Comparison of ENCODE assay signal across 13 cellular contexts in genomic region chr3:29972594-29972993, GRCh38.
DNase-seq lines count a peak whose midpoint lies in the region; ATAC-seq and TF ChIP-seq lines count a peak whose summit lies in the region.
"Had no signal": no experiment of that assay in that cellular context is flagged by ENCODE, and none has a peak within 500 bp of the region (broad histone marks: within the 10 kb centered on the region; RNA-seq: fewer than 3 reads in every experiment).

No MANE protein-coding gene starts in this region.

- H3K9me3 ChIP-seq in right cardiac atrium (ENCODE audit: control insufficient read depth, low read length) (no peaks in the 10 kb centered on the region), skeletal muscle satellite cell (replicated peaks; ENCODE audit: low read length) (peaks cover 2% of the 10 kb centered on the region), PC-9 (ENCODE audit: insufficient read depth, low read depth) (no peaks in the 10 kb centered on the region)
- H3K9me3 ChIP-seq: colonic mucosa, testis had no signal

- H3K36me3 ChIP-seq in GM23338 (ENCODE audit: insufficient read depth) (no peaks in the 10 kb centered on the region), skeletal muscle satellite cell (ENCODE audit: insufficient read depth, low read length) (no peaks in the 10 kb centered on the region), PC-9 (ENCODE audit: low read depth) (no peaks in the 10 kb centered on the region)
- H3K36me3 ChIP-seq: colonic mucosa had no signal

- no peak overlapping the region for H3K9ac ChIP-seq in skeletal muscle satellite cell (ENCODE audit: low read depth, low read length)

- no peaks in the 10 kb centered on the region for H3K27me3 Mint-ChIP-seq in GM23338 (ENCODE audit: insufficient read depth, low read depth, poor library complexity)

- ATAC-seq in GM23338 = peak; percentile 72
- peak; percentile 47 to 61 for ATAC-seq in right cardiac atrium
- no peak for ATAC-seq in GM18502 (IDR thresholded peaks at IDR 0.05; ENCODE audit: poor library complexity, unreplicated experiment)

- H3K27ac ChIP-seq in GM23338 (ENCODE audit: low read depth) = peak overlapping the region; percentile 81
- H3K27ac ChIP-seq in right cardiac atrium (ENCODE audit: low read length) = no peak overlapping the region
- H3K27ac ChIP-seq in PC-9 = no peak overlapping the region
- H3K27ac ChIP-seq: colonic mucosa, testis had no signal

- BruUV-seq in PC-9 (replicated peaks; lab: Mats Ljungman, UMichigan) = no TSS peak

- peaks cover 2% of the 10 kb centered on the region; the same call in 1 of the 3 replicates for H3K9me3 Mint-ChIP-seq in GM23338

- CTCF ChIA-PET in PC-9 (lab: Charles Lee) = no interaction called here

- no peak for TF ChIP-seq CTCF in GM23338 (conservative IDR thresholded peaks at IDR 0.05; ENCODE audit: low read depth in 2 of 2)
- TF ChIP-seq CTCF in astrocyte of the spinal cord (IDR thresholded peaks at IDR 0.05; ENCODE audit: low read depth, low read length) = no peak
- TF ChIP-seq CTCF in PC-9 (conservative IDR thresholded peaks at IDR 0.05) = no peak

- H3K27ac Mint-ChIP-seq in GM23338 = peak overlapping the region; percentile 35; the same call in 1 of the 2 replicates

- DNase-seq in GM23338 (ENCODE audit: low spot score) (peak; percentile 63), astrocyte of the spinal cord (ENCODE audit: low read depth, low spot score) (peak; percentile 67), right cardiac atrium (no peak), CD1c-positive myeloid dendritic cell (ENCODE audit: extremely low spot score) (no peak), PC-9 (no peak)
- no peak for DNase-seq in central memory CD4-positive, alpha-beta T cell
- DNase-seq: colonic mucosa, DMS153, NCI-H2107, T-helper 1 cell, testis had no signal

- 32% methylated on average over 3 of the region's 3 CpGs for WGBS in right cardiac atrium

- H3F3A ChIP-seq in GM23338 (replicated peaks; ENCODE audit: low read depth) (no peaks in the 10 kb centered on the region), PC-9 (ENCODE audit: insufficient read depth, low read depth) (no peaks in the 10 kb centered on the region)

- peaks cover 5% of the 10 kb centered on the region; the same call in 1 of the 2 replicates for H3K9me2 ChIP-seq in GM23338 (ENCODE audit: insufficient read depth)
- H3K9me2 ChIP-seq in PC-9 (ENCODE audit: insufficient read depth) = no peaks in the 10 kb centered on the region

- POLR2A ChIA-PET in PC-9 (lab: Charles Lee; ENCODE audit: unreplicated experiment) = no interaction called here

- H2AFZ ChIP-seq in GM23338 (no peak overlapping the region), PC-9 (no peak overlapping the region)

- H3K4me2 ChIP-seq in GM23338 (peak overlapping the region; percentile 58), skeletal muscle satellite cell (ENCODE audit: low read length) (peak overlapping the region; percentile 17), PC-9 (no peak overlapping the region)

- peaks cover 36% of the 10 kb centered on the region for H3K4me1 Mint-ChIP-seq in GM23338

- H3K79me2 ChIP-seq in GM23338 (replicated peaks; ENCODE audit: insufficient read depth) (no peaks in the 10 kb centered on the region), PC-9 (ENCODE audit: low read depth) (no peaks in the 10 kb centered on the region)

- H4K20me1 ChIP-seq in GM23338 (replicated peaks; ENCODE audit: insufficient read depth) (no peaks in the 10 kb centered on the region), PC-9 (ENCODE audit: insufficient read depth) (no peaks in the 10 kb centered on the region)

- peaks cover 10% of the 10 kb centered on the region; the same call in 1 of the 3 replicates for H3K36me3 Mint-ChIP-seq in GM23338 (ENCODE audit: low read depth)

- no peaks in the 10 kb centered on the region for H3K27me3 ChIP-seq in GM23338 (ENCODE audit: insufficient read depth)
- no peaks in the 10 kb centered on the region for H3K27me3 ChIP-seq in right cardiac atrium (ENCODE audit: control insufficient read depth, insufficient read depth)
- H3K27me3 ChIP-seq in skeletal muscle satellite cell (ENCODE audit: control insufficient read depth, insufficient read depth, low read length) = no peaks in the 10 kb centered on the region
- no peaks in the 10 kb centered on the region for H3K27me3 ChIP-seq in PC-9 (ENCODE audit: insufficient read depth, low read depth)
- H3K27me3 ChIP-seq: colonic mucosa, testis had no signal

- intact Hi-C loops in right cardiac atrium (cut with DNase I) = no loop called here
- intact Hi-C loops in PC-9 (cut with micrococcal nuclease; ENCODE audit: unreplicated experiment) = no loop called here

- H3K4me1 ChIP-seq in GM23338 (ENCODE audit: insufficient read depth) = peaks cover 34% of the 10 kb centered on the region
- H3K4me1 ChIP-seq in right cardiac atrium (ENCODE audit: control insufficient read depth, insufficient read depth, low read length) = no peaks in the 10 kb centered on the region
- H3K4me1 ChIP-seq in skeletal muscle satellite cell (ENCODE audit: control insufficient read depth, insufficient read depth, low read length) = peaks cover 12% of the 10 kb centered on the region
- no peaks in the 10 kb centered on the region for H3K4me1 ChIP-seq in PC-9 (replicated peaks; ENCODE audit: insufficient read depth)
- H3K4me1 ChIP-seq: colonic mucosa, testis had no signal

- H3K4me3 Mint-ChIP-seq in GM23338 = no peak overlapping the region

- in situ Hi-C loops in astrocyte of the spinal cord (cut with HindIII; ENCODE audit: low sequenced_read_pairs) = no loop called here

- H3K4me3 ChIP-seq in GM23338 = peak overlapping the region; percentile 4
- no peak overlapping the region for H3K4me3 ChIP-seq in astrocyte of the spinal cord (ENCODE audit: low read depth, low read length)
- no peak overlapping the region for H3K4me3 ChIP-seq in right cardiac atrium (ENCODE audit: low read length)
- no peak overlapping the region for H3K4me3 ChIP-seq in skeletal muscle satellite cell (ENCODE audit: low read length)
- no peak overlapping the region for H3K4me3 ChIP-seq in PC-9
- H3K4me3 ChIP-seq: colonic mucosa, testis had no signal

TF ChIP-seq in GM23338, 12 proteins besides CTCF, POLR2A, EP300 and RAD21:
- TF ChIP-seq JUNB (IDR thresholded peaks at IDR 0.05; ENCODE audit: unreplicated experiment) (no peak), REST (IDR thresholded peaks at IDR 0.05; ENCODE audit: unreplicated experiment) (no peak), ZNF331 (CRISPR knock-in tag; IDR thresholded peaks at IDR 0.05; ENCODE audit: low read depth) (no peak), EZH2phosphoT487 (IDR thresholded peaks at IDR 0.05; ENCODE audit: unreplicated experiment) (no peak), NANOG (IDR thresholded peaks at IDR 0.05; ENCODE audit: borderline replicate concordance) (peak; percentile 88), ZNF114 (CRISPR knock-in tag; IDR thresholded peaks at IDR 0.05) (no peak), CREB1 (CRISPR knock-in tag; IDR thresholded peaks at IDR 0.05; ENCODE audit: low read depth) (no peak), EZH2 (IDR thresholded peaks at IDR 0.05; ENCODE audit: low read depth, unreplicated experiment) (no peak)
TF ChIP-seq in GM23338: peak in this region for 1.

Comparison
In these comparisons a context has a peak if more than half of its experiments do, and no peak if none do; other contexts are left out.
1. DNase-seq: peak in GM23338 (single experiment) and astrocyte of the spinal cord (single experiment); none in right cardiac atrium (0 of 3), central memory CD4-positive, alpha-beta T cell (single experiment), CD1c-positive myeloid dendritic cell (single experiment) and PC-9 (0 of 2).